ENCODE assay signal across 20 cellular contexts in genomic region chr2:59947917-59948534, GRCh38.
DNase-seq lines count a peak whose midpoint lies in the region; TF ChIP-seq lines count a peak whose summit lies in the region.
"Had no signal": no experiment of that assay in that cellular context is flagged by ENCODE, and none has a peak within 500 bp of the region (broad histone marks: within the 10 kb centered on the region; RNA-seq: fewer than 3 reads in every experiment).

No MANE protein-coding gene starts in this region.

- no peaks in the 10 kb centered on the region for H3K36me3 ChIP-seq in esophagus muscularis mucosa

- WGBS in esophagus muscularis mucosa, result 80% methylated on average over 10 of the region's 10 CpGs

- intact Hi-C loops in esophagus muscularis mucosa (cut with DNase I), result no loop called here
- intact Hi-C loops in dorsolateral prefrontal cortex (cut with DNase I), result no loop called here

- H3K27ac ChIP-seq in esophagus muscularis mucosa (replicated peaks in 1 of 4), result no peak overlapping the region
- H3K27ac ChIP-seq in dorsolateral prefrontal cortex, result no peak overlapping the region
- H3K27ac ChIP-seq: 22Rv1, C4-2B, GM23248 had no signal

- TF ChIP-seq EP300 in esophagus muscularis mucosa (IDR thresholded peaks at IDR 0.05), result no peak

- DNase-seq in DMS53 (lab: John Stamatoyannopoulos, UW), result peak; percentile 12
- no peak for DNase-seq in DMS53 treated with DMSO at 0.1 percent for 48 hours (lab: John Stamatoyannopoulos, UW; ENCODE audit: unreplicated experiment)
- DNase-seq in Jurkat, Clone E6-1 (ENCODE audit: low read depth, low spot score), result peak; percentile 67
- peak; percentile 12 for DNase-seq in esophagus muscularis mucosa (ENCODE audit: extremely low spot score)
- DNase-seq in renal cortical epithelial cell (ENCODE audit: low read depth), result peak; percentile 15
- DNase-seq in pons (ENCODE audit: low spot score), result no peak
- no peak for DNase-seq in dorsolateral prefrontal cortex
- DNase-seq in NCI-H2196 (lab: John Stamatoyannopoulos, UW; ENCODE audit: unreplicated experiment), result no peak
- DNase-seq: AML-193, GDM1, GM23248, NCI-H1105, NCI-H187, NCI-H2107, NCI-H345, NCI-H524 treated with DMSO at 0.1 percent for 48 hours, OCI-M1, Right ventricle myocardium superior had no signal

- no peaks in the 10 kb centered on the region for H3K9me3 ChIP-seq in esophagus muscularis mucosa

- TF ChIP-seq POLR2A in esophagus muscularis mucosa (IDR thresholded peaks at IDR 0.05; ENCODE audit: low read depth), result no peak

- H3K4me1 ChIP-seq in esophagus muscularis mucosa, result no peaks in the 10 kb centered on the region

- H3K27me3 ChIP-seq in esophagus muscularis mucosa (no peaks in the 10 kb centered on the region), dorsolateral prefrontal cortex (peaks cover 0 to 34% (median 0%) of the 10 kb centered on the region in 45 donors)

- H3K4me3 ChIP-seq in Jurkat, Clone E6-1 (ENCODE audit: low read length), result no peak overlapping the region
- H3K4me3 ChIP-seq in esophagus muscularis mucosa, result no peak overlapping the region
- no peak overlapping the region for H3K4me3 ChIP-seq in dorsolateral prefrontal cortex
- H3K4me3 ChIP-seq: GM23248 had no signal

- TF ChIP-seq CTCF in esophagus muscularis mucosa (IDR thresholded peaks at IDR 0.05) (no peak), dorsolateral prefrontal cortex (IDR thresholded peaks at IDR 0.05 in 54 of 56, conservative IDR thresholded peaks at IDR 0.05 in 2 of 56; ENCODE audit: low read depth in 1 of 56, partially characterized antibody in 56 of 56) (no peak)

Comparison
In these comparisons a context has a peak if more than half of its experiments do, and no peak if none do; other contexts are left out.
1. DNase-seq: peak in DMS53 (single experiment), Jurkat, Clone E6-1 (single experiment), esophagus muscularis mucosa (single experiment) and renal cortical epithelial cell (single experiment); none in DMS53 treated with DMSO at 0.1 percent for 48 hours (single experiment), pons (single experiment), dorsolateral prefrontal cortex (0 of 10) and NCI-H2196 (single experiment).